22 cellular contexts compared by ENCODE assay signal in the genomic region with DNA sequence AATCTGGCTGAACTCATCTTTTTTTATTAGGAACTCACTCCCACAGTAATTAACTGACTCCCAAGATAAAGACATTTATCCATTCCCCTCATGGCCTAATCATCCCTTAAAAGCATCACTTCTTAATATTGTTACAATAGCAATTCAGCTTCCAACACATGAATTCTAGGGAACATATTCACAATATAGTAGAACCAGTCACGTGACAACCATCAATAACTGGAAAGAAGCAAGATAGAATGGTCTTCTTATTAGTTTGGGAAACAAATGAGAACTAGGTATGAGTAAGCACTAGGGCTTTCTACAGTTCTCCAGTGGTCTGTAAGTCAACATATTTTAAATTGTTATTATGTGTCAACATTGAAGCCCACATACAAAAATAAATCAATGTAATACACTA.
"Had no signal": no experiment of that assay in that cellular context is flagged by ENCODE, and none has a peak within 500 bp of the region (broad histone marks: within the 10 kb centered on the region; RNA-seq: fewer than 3 reads in every experiment).

No MANE protein-coding gene starts in this region.

- H3K4me3 ChIP-seq: body of pancreas had no signal

- FAIRE-seq: bronchial epithelial cell, RCC 7860 had no signal

- H3K4me1 ChIP-seq: body of pancreas had no signal

- H3K9me3 ChIP-seq: body of pancreas had no signal

- ATAC-seq: activated CD8-positive, alpha-beta T cell treated with anti-CD3 and anti-CD28 coated beads, Interleukin-2, amount 10 ng/mL, durations not matched to agents 7 days and 5 days; body of pancreas; PC-3 had no signal

- H3K27ac ChIP-seq: body of pancreas had no signal

- H3K27me3 ChIP-seq: body of pancreas had no signal

- DNase-seq: activated CD4-positive, alpha-beta T cell treated with anti-CD3 and anti-CD28 coated beads for 48 hours; activated CD4-positive, alpha-beta T cell treated with anti-CD3 and anti-CD28 coated beads, Interleukin-2, amount 50 U/mL, for 4 hours; activated CD4-positive, CD25-positive, alpha-beta regulatory T cell treated with anti-CD3 and anti-CD28 coated beads, Interleukin-2, amount 50 U/mL, for 72 hours; activated CD8-positive, alpha-beta memory T cell treated with anti-CD3 and anti-CD28 coated beads, Interleukin-2, amount 50 U/mL, for 48 hours; activated CD8-positive, alpha-beta T cell treated with anti-CD3 and anti-CD28 coated beads, Interleukin-2, amount 10 ng/mL, durations not matched to agents 7 days and 5 days; activated naive CD4-positive, alpha-beta T cell treated with anti-CD3 and anti-CD28 coated beads, Interleukin-2, amount 50 U/mL, for 16 hours; activated naive CD8-positive, alpha-beta T cell treated with anti-CD3 and anti-CD28 coated beads, Interleukin-2, amount 10 ng/mL, durations not matched to agents 7 days and 5 days; activated T-cell treated with anti-CD3 and anti-CD28 coated beads, Interleukin-2, amount 50 U/mL, for 1 hour; aorta; body of pancreas; central memory CD4-positive, alpha-beta T cell; NCI-H1092 treated with DMSO at 0.1 percent for 48 hours; NCI-H1417 treated with DMSO at 0.1 percent for 48 hours; NCI-H1694; NCI-H2029; NCI-H2107; NCI-H510A treated with DMSO at 0.1 percent for 48 hours; NCI-H69; PC-3; SHP77 treated with DMSO at 0.1 percent for 48 hours had no signal
